8 cellular contexts compared by ENCODE assay signal in the genomic region with DNA sequence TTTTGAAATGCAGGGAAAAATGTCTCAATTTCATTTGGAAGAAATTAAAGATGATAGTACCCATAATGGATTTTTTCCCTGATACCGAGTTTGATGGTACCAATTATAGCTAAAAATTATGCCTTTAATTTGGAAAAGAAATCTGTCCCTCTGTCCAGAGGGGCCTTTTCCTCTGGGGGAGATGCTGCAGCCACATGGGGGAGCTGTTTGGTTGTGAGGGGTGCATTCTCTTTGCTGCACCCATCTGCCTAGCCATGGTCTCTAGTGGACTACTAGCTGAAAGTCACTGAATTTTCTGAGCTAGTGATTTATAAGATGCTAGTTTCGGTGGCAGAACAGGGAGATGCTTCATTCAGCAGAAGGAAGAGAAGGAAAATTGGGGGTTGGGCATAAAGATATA. TPM values are rescaled to one million over a fixed set of nuclear protein-coding genes. Genes with fewer than 3 reads are reported as not detected.
DNase-seq lines count a peak whose midpoint lies in the region; ATAC-seq, FAIRE-seq and TF ChIP-seq lines count a peak whose summit lies in the region.

No MANE protein-coding gene starts in this region.

- no peak overlapping the region for H2AFZ ChIP-seq in PC-9
- no peak overlapping the region for H2AFZ ChIP-seq in H1 (ENCODE audit: low read length)

- WGBS in H1 (ENCODE audit: extremely low coverage in 1 of 2, insufficient coverage in 1 of 2, insufficient read length in 1 of 2, insufficient replicate concordance in 2 of 2, low coverage in 1 of 2, low lambda C conversion rate in 2 of 2, missing lambda C conversion rate in 1 of 2), 2 experiments, result 86% methylated on average over 2 of the region's 2 CpGs; no CpG with 5 or more reads in 1 of the 2 experiments

- peak; percentile 4 for DNase-seq in NCI-H1436 (lab: John Stamatoyannopoulos, UW)
- no peak for DNase-seq in NCI-H1436 treated with DMSO at 0.1 percent for 48 hours (lab: John Stamatoyannopoulos, UW)
- peak in 1 of 2 experiments; percentile 23 for DNase-seq in PC-9
- DNase-seq in H1 (ENCODE audit: low read depth in 1 of 2, low spot score in 2 of 2), result peak in 1 of 2 experiments; percentile 55
- peak; percentile 6 for DNase-seq in renal cortical epithelial cell (ENCODE audit: low read depth)
- DNase-seq in KBM-7, result no peak

- in situ Hi-C loops in KBM-7 (cut with MboI; ENCODE audit: low pct_unique_long_range_greater_than_20kb, low sequenced_read_pairs), result no loop called here

- H4K91ac ChIP-seq in H1 (replicated peaks; ENCODE audit: insufficient read length, low read length), result no peak overlapping the region

- BruUV-seq in PC-9 (replicated peaks; lab: Mats Ljungman, UMichigan), result no TSS peak

- H3K4ac ChIP-seq in H1 (replicated peaks; ENCODE audit: insufficient read length, low read depth, low read length), result no peak overlapping the region

- H3K23me2 ChIP-seq in H1 (ENCODE audit: low read depth, low read length), result no peaks in the 10 kb centered on the region

- no peaks in the 10 kb centered on the region for H3K27me3 ChIP-seq in PC-9 (ENCODE audit: insufficient read depth, low read depth)
- no peaks in the 10 kb centered on the region for H3K27me3 ChIP-seq in H1 (replicated peaks in 1 of 4; ENCODE audit: control insufficient read depth in 3 of 4, extremely low read depth in 1 of 4, insufficient read depth in 3 of 4, low read length in 3 of 4)

- H2BK120ac ChIP-seq in H1 (replicated peaks; ENCODE audit: low read depth, low read length), result no peak overlapping the region

- H3F3A ChIP-seq in PC-9 (ENCODE audit: insufficient read depth, low read depth), result no peaks in the 10 kb centered on the region

- intact Hi-C loops in PC-9 (cut with micrococcal nuclease; ENCODE audit: unreplicated experiment), result no loop called here

- H3K79me2 ChIP-seq in PC-9 (ENCODE audit: low read depth) (no peaks in the 10 kb centered on the region), H1 (ENCODE audit: control insufficient read depth in 1 of 2, insufficient read depth in 2 of 2, low read length in 2 of 2) (peaks cover 0 to under 1% of the 10 kb centered on the region in 2 experiments; a peak in 1 of 4 replicates)

- no peak overlapping the region for H2BK12ac ChIP-seq in H1 (ENCODE audit: low read depth, low read length)

- no peak overlapping the region for H2AK5ac ChIP-seq in H1 (ENCODE audit: low read depth, low read length)

- no peaks in the 10 kb centered on the region; the same call in 1 of the 2 replicates for H3K79me1 ChIP-seq in H1 (ENCODE audit: low read depth, low read length)

- no peak overlapping the region for H4K8ac ChIP-seq in H1 (ENCODE audit: extremely low read depth, insufficient read depth, low read length)

- no peaks in the 10 kb centered on the region for H3K9me2 ChIP-seq in PC-9 (ENCODE audit: insufficient read depth)

- H4K20me1 ChIP-seq in PC-9 (ENCODE audit: insufficient read depth) (peaks cover 23% of the 10 kb centered on the region), H1 (replicated peaks in 1 of 2; ENCODE audit: control insufficient read depth in 1 of 2, insufficient read depth in 2 of 2, low read length in 2 of 2) (no peaks in the 10 kb centered on the region)

- no peak overlapping the region for H3K27ac ChIP-seq in PC-9
- H3K27ac ChIP-seq in H1 (ENCODE audit: low read depth, low read length), result no peak overlapping the region

- peak; percentile 58 to 65 for TF ChIP-seq RAD21 in H1 (IDR thresholded peaks at IDR 0.05 in 1 of 2, conservative IDR thresholded peaks at IDR 0.05 in 1 of 2; ENCODE audit: low read depth in 2 of 2, low read length in 2 of 2)

- no peak for TF ChIP-seq POLR2A in H1 (IDR thresholded peaks at IDR 0.05; ENCODE audit: control extremely low read depth in 1 of 2, low read depth in 2 of 2, low read length in 2 of 2)

- no peak overlapping the region for H3K18ac ChIP-seq in H1 (ENCODE audit: extremely low read depth, low read length)

- TF ChIP-seq CTCF in PC-9 (conservative IDR thresholded peaks at IDR 0.05), result peak; percentile 56
- TF ChIP-seq CTCF in H1 (IDR thresholded peaks at IDR 0.05; ENCODE audit: control extremely low read depth in 1 of 3, insufficient read depth in 1 of 3, low read depth in 1 of 3, low read length in 3 of 3), result peak; percentile 68 to 73 (median 69)

- no peaks in the 10 kb centered on the region for H3K9me3 ChIP-seq in PC-9 (ENCODE audit: insufficient read depth, low read depth)
- H3K9me3 ChIP-seq in H1 (ENCODE audit: insufficient read depth in 2 of 2, low read depth in 1 of 2, low read length in 1 of 2), result no peaks in the 10 kb centered on the region

- no peak overlapping the region for H3K56ac ChIP-seq in H1 (replicated peaks; ENCODE audit: insufficient read length, low read depth, low read length)

- FAIRE-seq in H1 (lab: Jason Lieb, UNC), result no peak

- no peak for ATAC-seq in HG03565 (IDR thresholded peaks at IDR 0.05; ENCODE audit: unreplicated experiment)
- no peak for ATAC-seq in GM19463 (IDR thresholded peaks at IDR 0.05; ENCODE audit: unreplicated experiment)

- no peak overlapping the region for H2BK15ac ChIP-seq in H1 (ENCODE audit: low read length)

- CTCF ChIA-PET in PC-9 (lab: Charles Lee) (interaction anchor here (1.1 kb wide), 1 partner anchor 779 kb away, joined by 6 read pairs; no protein-coding TSS in a partner anchor), H1 (lab: Charles Lee; ENCODE audit: partially characterized antibody) (interaction anchor here (0.7 to 4.6 kb wide), 33 partner anchors 9 to 1365 kb away, joined by 3 to 42 read pairs (median 5); a partner anchor contains a TSS)

- H3K4me2 ChIP-seq in PC-9 (no peak overlapping the region), H1 (ENCODE audit: insufficient read depth in 1 of 2, low read depth in 2 of 2, low read length in 2 of 2) (no peak overlapping the region)

- TF ChIP-seq EP300 in H1 (IDR thresholded peaks at IDR 0.05; ENCODE audit: borderline replicate concordance in 1 of 2, low read depth in 2 of 2, low read length in 2 of 2), result no peak

- no peak overlapping the region for H3K23ac ChIP-seq in H1 (ENCODE audit: insufficient read length)

- no peak overlapping the region for H2BK5ac ChIP-seq in H1 (ENCODE audit: low read depth, low read length)

- no peaks in the 10 kb centered on the region for H3K4me1 ChIP-seq in PC-9 (replicated peaks; ENCODE audit: insufficient read depth)
- H3K4me1 ChIP-seq in H1 (replicated peaks in 1 of 4; ENCODE audit: control insufficient read depth in 3 of 4, insufficient read depth in 4 of 4, low read length in 3 of 4), result no peaks in the 10 kb centered on the region

- H4K5ac ChIP-seq in H1 (ENCODE audit: insufficient read length, low read depth, low read length), result no peak overlapping the region

- no peak overlapping the region for H3K14ac ChIP-seq in H1 (ENCODE audit: insufficient read length)

- H2BK20ac ChIP-seq in H1 (ENCODE audit: low read length), result no peak overlapping the region

- no peak overlapping the region for H3K4me3 ChIP-seq in PC-9
- H3K4me3 ChIP-seq in H1 (ENCODE audit: extremely low read depth in 1 of 4, insufficient read depth in 2 of 4, low read depth in 3 of 4, low read length in 4 of 4), result no peak overlapping the region

- POLR2A ChIA-PET in PC-9 (lab: Charles Lee; ENCODE audit: unreplicated experiment) (interaction anchor here (0.6 to 0.7 kb wide), 2 partner anchors 235 to 1194 kb away, joined by 3 to 5 read pairs; no protein-coding TSS in a partner anchor), H1 (lab: Charles Lee; ENCODE audit: partially characterized antibody) (interaction anchor here (1.0 to 6.0 kb wide), 2 partner anchors 9 to 13 kb away, joined by 3 to 38 read pairs; a partner anchor contains a TSS)

- H3K36me3 ChIP-seq in PC-9 (ENCODE audit: low read depth) (peaks cover 40% of the 10 kb centered on the region), H1 (ENCODE audit: control insufficient read depth in 2 of 4, insufficient read depth in 4 of 4, low read length in 3 of 4) (peaks cover 5 to 29% (median 13%) of the 10 kb centered on the region in 4 experiments; a peak in 6 of 8 replicates)

- no peak overlapping the region for H3K9ac ChIP-seq in H1 (replicated peaks in 1 of 4; ENCODE audit: extremely low read depth in 1 of 4, low read depth in 3 of 4, low read length in 3 of 4)

TF ChIP-seq in H1, 55 proteins besides CTCF, POLR2A, EP300 and RAD21:
- TF ChIP-seq SP4 (IDR thresholded peaks at IDR 0.05; ENCODE audit: low read length) (no peak), SIN3A (conservative IDR thresholded peaks at IDR 0.05 in 1 of 2, IDR thresholded peaks at IDR 0.05 in 1 of 2; ENCODE audit: low read depth in 1 of 2, low read length in 2 of 2) (no peak), ASH2L (IDR thresholded peaks at IDR 0.05; ENCODE audit: low read length) (no peak), EZH2 (IDR thresholded peaks at IDR 0.05; ENCODE audit: low read depth, low read length, severe bottlenecking) (no peak), SIRT6 (IDR thresholded peaks at IDR 0.05; ENCODE audit: low read length) (no peak), RNF2 (IDR thresholded peaks at IDR 0.05; ENCODE audit: borderline replicate concordance, low read depth, low read length, missing control alignments, poor library complexity, severe bottlenecking) (no peak)

RNA-seq across cellular contexts. Expression of a gene that starts 9.6 kb away (rescaled TPM):
- total RNA-seq in PC-9 (2021), result 97.7 and 163 TPM in 2 replicates
- total RNA-seq in H1 (2021; fragmentation: NEBNext Ultra II Directional; extraction: Animal tissue kit (Norgen Biotek cat#: 25700)), result 155 and 163 TPM in 2 replicates
- 315 and 379 TPM in 2 replicates for polyA plus RNA-seq in H1 (2011; rRNA removed)
- polyA plus RNA-seq in H1 (2011; cell fraction: cytosol; rRNA removed), result 222 TPM
- polyA plus RNA-seq in H1 (2011; cell fraction: nucleus; rRNA removed), result 109 TPM
- polyA plus RNA-seq in H1 (2012, experiment 1 of 2), result 179 to 259 TPM (median 234 TPM) in 4 replicates
- 527 TPM for polyA plus RNA-seq in H1 (2012, experiment 2 of 2)
- polyA plus RNA-seq in H1 (2013, experiment 1 of 2), result 451 TPM
- 470 TPM for polyA plus RNA-seq in H1 (2013, experiment 2 of 2)
- 37.0 and 38.5 TPM in 2 replicates for polyA minus RNA-seq in H1 (2011; rRNA and poly(A)+ RNA removed)
- polyA minus RNA-seq in H1 (2011; cell fraction: cytosol; rRNA and poly(A)+ RNA removed), result 32.5 TPM
- 37.5 TPM for polyA minus RNA-seq in H1 (2011; cell fraction: nucleus; rRNA and poly(A)+ RNA removed)
- total RNA-seq in renal cortical epithelial cell, result 70.1 and 134 TPM in 2 replicates

RNA-seq across cellular contexts. Expression of a gene that starts 10.0 kb away (rescaled TPM):
- total RNA-seq in PC-9 (2021) (30.2 and 32.6 TPM in 2 replicates), renal cortical epithelial cell (46.7 and 54.6 TPM in 2 replicates)
- total RNA-seq in H1 (2021; fragmentation: NEBNext Ultra II Directional; extraction: Animal tissue kit (Norgen Biotek cat#: 25700)), result 27.8 and 30.7 TPM in 2 replicates
- 26.7 and 27.1 TPM in 2 replicates for polyA plus RNA-seq in H1 (2011; rRNA removed)
- 27.7 TPM for polyA plus RNA-seq in H1 (2011; cell fraction: cytosol; rRNA removed)
- polyA plus RNA-seq in H1 (2011; cell fraction: nucleus; rRNA removed), result 17.0 TPM
- 19.3 to 23.1 TPM (median 21.7 TPM) in 4 replicates for polyA plus RNA-seq in H1 (2012, experiment 1 of 2)
- 13.0 TPM for polyA plus RNA-seq in H1 (2012, experiment 2 of 2)
- polyA plus RNA-seq in H1 (2013, experiment 1 of 2), result 41.1 TPM
- polyA plus RNA-seq in H1 (2013, experiment 2 of 2), result 52.8 TPM
- 25.5 and 30.1 TPM in 2 replicates for polyA minus RNA-seq in H1 (2011; rRNA and poly(A)+ RNA removed)
- polyA minus RNA-seq in H1 (2011; cell fraction: cytosol; rRNA and poly(A)+ RNA removed), result 14.7 TPM
- 22.0 TPM for polyA minus RNA-seq in H1 (2011; cell fraction: nucleus; rRNA and poly(A)+ RNA removed)

Comparison
In these comparisons a context has a peak if more than half of its experiments do, and no peak if none do; other contexts are left out.
1. DNase-seq: peak in NCI-H1436 (single experiment) and renal cortical epithelial cell (single experiment); none in NCI-H1436 treated with DMSO at 0.1 percent for 48 hours (single experiment) and KBM-7 (single experiment).